In the genomic region with DNA sequence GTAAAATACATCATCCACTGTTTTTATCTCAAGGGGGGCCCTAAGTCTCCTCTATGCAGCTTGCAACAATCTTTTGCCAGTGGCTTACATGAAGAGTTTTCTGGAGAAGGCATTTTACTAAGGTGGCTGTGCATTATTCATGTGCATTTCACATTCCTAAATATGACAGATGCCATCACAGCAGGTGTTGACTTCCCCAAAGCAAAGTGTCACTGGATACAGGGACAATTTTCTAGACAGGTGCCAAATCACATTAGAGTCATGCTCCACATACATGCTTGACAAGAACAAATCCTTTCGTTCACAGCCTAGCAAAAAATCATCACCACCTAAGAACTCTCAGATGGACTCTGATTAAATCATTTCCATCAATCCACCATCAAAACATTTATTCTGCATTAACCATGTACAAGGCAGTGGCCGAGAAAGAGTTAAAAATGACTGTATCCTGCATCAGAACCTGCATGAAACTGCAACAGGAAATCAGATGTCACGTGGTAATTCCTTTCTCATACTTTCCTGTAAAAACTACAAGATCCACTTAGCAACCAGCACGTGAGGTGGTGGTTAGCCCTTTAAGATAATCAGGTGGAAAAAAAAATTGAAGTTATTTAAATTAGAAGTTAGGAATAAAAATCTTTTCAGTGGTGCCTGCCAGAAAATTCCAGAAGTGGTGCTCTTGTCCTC, we compare ENCODE assay signal across 10 cellular contexts.
DNase-seq lines count a peak whose midpoint lies in the region; ATAC-seq, FAIRE-seq and TF ChIP-seq lines count a peak whose summit lies in the region.
"Had no signal": no experiment of that assay in that cellular context is flagged by ENCODE, and none has a peak within 500 bp of the region (broad histone marks: within the 10 kb centered on the region; RNA-seq: fewer than 3 reads in every experiment).

No MANE protein-coding gene starts in this region.

- peaks cover 0 to 6% of the 10 kb centered on the region in 2 experiments for H3K36me3 ChIP-seq in keratinocyte (ENCODE audit: control insufficient read depth in 2 of 2, extremely low read depth in 1 of 2, insufficient read depth in 2 of 2, low read length in 2 of 2)

- intact Hi-C loops in activated CD4-positive, alpha-beta T cell treated with anti-CD3 and anti-CD28 coated beads, Interleukin-2, amount 10 ng/mL, durations not matched to agents 24 days and 14 days (cut with micrococcal nuclease): loop anchor here (1.0 kb wide), 3 partner anchors 34 to 319 kb away; no protein-coding TSS in a partner anchor

- FAIRE-seq in keratinocyte (lab: Jason Lieb, UNC): no peak

- ATAC-seq in GM21360 (IDR thresholded peaks at IDR 0.05; ENCODE audit: unreplicated experiment) (peak; percentile 36), GM21447 (IDR thresholded peaks at IDR 0.05; ENCODE audit: unreplicated experiment) (no peak)

- peaks cover 45% of the 10 kb centered on the region for H3K4me1 Mint-ChIP-seq in activated CD4-positive, alpha-beta T cell treated with anti-CD3 and anti-CD28 coated beads, Interleukin-2, amount 10 ng/mL, durations not matched to agents 24 days and 14 days

- H3K36me3 Mint-ChIP-seq in activated CD4-positive, alpha-beta T cell treated with anti-CD3 and anti-CD28 coated beads, Interleukin-2, amount 10 ng/mL, durations not matched to agents 24 days and 14 days (ENCODE audit: low read depth): peaks cover 36% of the 10 kb centered on the region

- dilution Hi-C loops in keratinocyte (cut with MboI; ENCODE audit: extremely low pct_ligation_motif_present, low sequenced_read_pairs): no loop called here

- peak overlapping the region; percentile 63 for H3K27ac ChIP-seq in keratinocyte (ENCODE audit: control insufficient read depth, insufficient read depth, low read length)
- H3K27ac ChIP-seq: psoas muscle, SJCRH30 had no signal

- H3K27me3 Mint-ChIP-seq in activated CD4-positive, alpha-beta T cell treated with anti-CD3 and anti-CD28 coated beads, Interleukin-2, amount 10 ng/mL, durations not matched to agents 24 days and 14 days: no peaks in the 10 kb centered on the region

- peak overlapping the region; percentile 49 for H3K27ac Mint-ChIP-seq in activated CD4-positive, alpha-beta T cell treated with anti-CD3 and anti-CD28 coated beads, Interleukin-2, amount 10 ng/mL, durations not matched to agents 24 days and 14 days

- H3K27me3 ChIP-seq in keratinocyte (ENCODE audit: control insufficient read depth, extremely low read depth, insufficient read depth, low read length): no peaks in the 10 kb centered on the region
- H3K27me3 ChIP-seq: SJCRH30 had no signal

- no peak overlapping the region for H3K9ac ChIP-seq in keratinocyte (ENCODE audit: control insufficient read depth, extremely low read depth, insufficient read depth, low read length)

- H3K4me3 ChIP-seq in keratinocyte (ENCODE audit: control insufficient read depth in 2 of 3, extremely low read depth in 1 of 3, insufficient read depth in 2 of 3, low read depth in 1 of 3, low read length in 3 of 3): no peak overlapping the region
- H3K4me3 ChIP-seq: psoas muscle, SJCRH30 had no signal

- H3K9me3 ChIP-seq in keratinocyte (ENCODE audit: control insufficient read depth, low read depth, low read length): no peaks in the 10 kb centered on the region
- H3K9me3 ChIP-seq: psoas muscle, SJCRH30 had no signal

- peak overlapping the region; percentile 40 for H3K4me3 Mint-ChIP-seq in activated CD4-positive, alpha-beta T cell treated with anti-CD3 and anti-CD28 coated beads, Interleukin-2, amount 10 ng/mL, durations not matched to agents 24 days and 14 days

- DNase-seq in EH (ENCODE audit: low read depth) (peak; percentile 4), keratinocyte (ENCODE audit: low read depth, low spot score) (no peak), superior temporal gyrus (ENCODE audit: extremely low spot score) (no peak), epidermal melanocyte (ENCODE audit: insufficient read length, low spot score) (no peak)
- peak; percentile 80 for DNase-seq in activated CD4-positive, alpha-beta T cell treated with anti-CD3 and anti-CD28 coated beads, Interleukin-2, amount 10 ng/mL, durations not matched to agents 24 days and 14 days
- DNase-seq: NCI-H1092, psoas muscle had no signal

- H3K9me1 ChIP-seq in keratinocyte (ENCODE audit: control insufficient read depth, extremely low read depth, insufficient read depth, low read length): peaks cover 3% of the 10 kb centered on the region

- H3K79me2 ChIP-seq in keratinocyte (ENCODE audit: control insufficient read depth, insufficient read depth, low read length): peaks cover 2% of the 10 kb centered on the region

- H4K20me1 ChIP-seq in keratinocyte (ENCODE audit: control insufficient read depth, extremely low read depth, insufficient read depth, low read length): no peaks in the 10 kb centered on the region

- H3K4me2 ChIP-seq in keratinocyte (ENCODE audit: control insufficient read depth, extremely low read depth, insufficient read depth, low read depth, low read length): peak overlapping the region; percentile 74

- H2AFZ ChIP-seq in keratinocyte (ENCODE audit: control insufficient read depth, low read length): no peak overlapping the region

- peaks cover 32% of the 10 kb centered on the region for H3K4me1 ChIP-seq in keratinocyte (ENCODE audit: control insufficient read depth, extremely low read depth, insufficient read depth, low read length)
- H3K4me1 ChIP-seq: psoas muscle had no signal

- no peak for TF ChIP-seq CTCF in keratinocyte (optimal IDR thresholded peaks at IDR 0.05 in 1 of 3, IDR thresholded peaks at IDR 0.05 in 1 of 3, conservative IDR thresholded peaks at IDR 0.05 in 1 of 3; ENCODE audit: extremely low read depth in 1 of 3, insufficient read depth in 2 of 3, low read length in 3 of 3)

- H3K9me3 Mint-ChIP-seq in activated CD4-positive, alpha-beta T cell treated with anti-CD3 and anti-CD28 coated beads, Interleukin-2, amount 10 ng/mL, durations not matched to agents 24 days and 14 days: peaks cover 5% of the 10 kb centered on the region

Comparison
In these comparisons a context has a peak if more than half of its experiments do, and no peak if none do; other contexts are left out.
1. DNase-seq: peak in EH (single experiment) and activated CD4-positive, alpha-beta T cell treated with anti-CD3 and anti-CD28 coated beads, Interleukin-2, amount 10 ng/mL, durations not matched to agents 24 days and 14 days (single experiment); none in keratinocyte (single experiment), superior temporal gyrus (single experiment) and epidermal melanocyte (single experiment).